In genomic region chr6:135347887-135348286, GRCh38 we compare ENCODE assay signal across 30 cellular contexts.
"Had no signal": no experiment of that assay in that cellular context is flagged by ENCODE, and none has a peak within 500 bp of the region (broad histone marks: within the 10 kb centered on the region; RNA-seq: fewer than 3 reads in every experiment).

No MANE protein-coding gene starts in this region.

- H3K27ac ChIP-seq: adrenal gland, body of pancreas, esophagus muscularis mucosa, foreskin keratinocyte, gastrocnemius medialis, heart left ventricle had no signal

- H3K4me1 ChIP-seq: adrenal gland, body of pancreas, esophagus muscularis mucosa, foreskin keratinocyte, gastrocnemius medialis, heart left ventricle had no signal

- FAIRE-seq: colon had no signal

- H3K36me3 ChIP-seq: adrenal gland, gastrocnemius medialis had no signal

- DNase-seq: activated CD4-positive, alpha-beta memory T cell treated with anti-CD3 and anti-CD28 coated beads for 36 hours; activated CD4-positive, alpha-beta T cell treated with anti-CD3 and anti-CD28 coated beads for 36 hours; activated CD4-positive, alpha-beta T cell treated with anti-CD3 and anti-CD28 coated beads, Interleukin-2, amount 10 ng/mL, durations not matched to agents 24 days and 14 days; activated CD4-positive, CD25-positive, alpha-beta regulatory T cell; activated CD4-positive, CD25-positive, alpha-beta regulatory T cell treated with anti-CD3 and anti-CD28 coated beads, Interleukin-2, amount 50 U/mL, for 72 hours; activated CD8-positive, alpha-beta memory T cell treated with anti-CD3 and anti-CD28 coated beads, Interleukin-2, amount 10 ng/mL, durations not matched to agents 7 days and 5 days; activated CD8-positive, alpha-beta memory T cell treated with anti-CD3 and anti-CD28 coated beads, Interleukin-2, amount 50 U/mL, for 4 hours; activated CD8-positive, alpha-beta T cell treated with anti-CD3 and anti-CD28 coated beads, Interleukin-2, amount 10 ng/mL, durations not matched to agents 7 days and 5 days; activated effector memory CD4-positive, alpha-beta T cell treated with anti-CD3 and anti-CD28 coated beads, Interleukin-2, amount 50 U/mL, for 16 hours; activated naive CD4-positive, alpha-beta T cell treated with anti-CD3 and anti-CD28 coated beads for 36 hours; activated naive CD8-positive, alpha-beta T cell treated with anti-CD3 and anti-CD28 coated beads for 36 hours; activated naive CD8-positive, alpha-beta T cell treated with anti-CD3 and anti-CD28 coated beads, Interleukin-2, amount 50 U/mL, for 24 hours; activated T-cell treated with anti-CD3 and anti-CD28 coated beads, Interleukin-2, amount 50 U/mL, for 1 hour; activated T-cell treated with anti-CD3 and anti-CD28 coated beads, Interleukin-2, amount 50 U/mL, for 48 hours; adrenal gland; amygdala; aorta; body of pancreas; caudate nucleus; cortex of kidney; dermis blood vessel endothelial cell; effector CD4-positive, alpha-beta T cell; effector memory CD8-positive, alpha-beta T cell; foreskin keratinocyte; gastrocnemius medialis; glutamatergic neuron; heart left ventricle; T-helper 2 cell had no signal

- ATAC-seq: activated CD4-positive, alpha-beta T cell treated with anti-CD3 and anti-CD28 coated beads for 36 hours; activated CD8-positive, alpha-beta memory T cell treated with anti-CD3 and anti-CD28 coated beads, Interleukin-2, amount 10 ng/mL, durations not matched to agents 7 days and 5 days; activated CD8-positive, alpha-beta T cell treated with anti-CD3 and anti-CD28 coated beads, Interleukin-2, amount 10 ng/mL, durations not matched to agents 7 days and 5 days; activated naive CD8-positive, alpha-beta T cell treated with anti-CD3 and anti-CD28 coated beads, Interleukin-2, amount 50 U/mL, for 24 hours; body of pancreas; effector memory CD8-positive, alpha-beta T cell; foreskin keratinocyte; gastrocnemius medialis; heart left ventricle had no signal

- H3K9me3 ChIP-seq: adrenal gland, body of pancreas, esophagus muscularis mucosa, gastrocnemius medialis, heart left ventricle had no signal

- H3K4me3 ChIP-seq: adrenal gland, body of pancreas, esophagus muscularis mucosa, gastrocnemius medialis, heart left ventricle had no signal

- H3K27me3 ChIP-seq: adrenal gland, body of pancreas, esophagus muscularis mucosa, foreskin keratinocyte, gastrocnemius medialis, heart left ventricle had no signal
